In the genomic region with DNA sequence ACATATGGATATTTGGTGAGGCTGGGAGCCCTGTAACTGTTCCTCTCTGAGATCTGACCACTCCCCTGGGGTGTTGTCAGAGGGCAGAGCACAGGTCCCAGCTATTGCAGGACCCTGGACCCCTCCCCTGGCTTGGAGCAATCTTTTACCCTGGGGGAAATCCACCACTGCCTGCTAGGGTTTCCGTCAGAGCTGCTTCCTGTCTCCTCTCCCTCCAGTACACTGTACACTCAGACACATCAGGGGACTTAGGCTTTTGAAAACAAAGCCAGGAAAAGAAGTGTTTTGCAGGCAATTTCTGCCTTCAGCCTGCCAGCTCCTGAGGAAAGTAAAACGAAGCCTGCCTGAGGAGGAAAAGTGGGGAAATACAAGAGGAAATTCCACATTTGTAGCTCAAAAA, we compare ENCODE assay signal across 25 cellular contexts. TPM values are rescaled to one million over a fixed set of nuclear protein-coding genes. Genes with fewer than 3 reads are reported as not detected.
DNase-seq lines count a peak whose midpoint lies in the region; ATAC-seq and TF ChIP-seq lines count a peak whose summit lies in the region.
"Had no signal": no experiment of that assay in that cellular context is flagged by ENCODE, and none has a peak within 500 bp of the region (broad histone marks: within the 10 kb centered on the region; RNA-seq: fewer than 3 reads in every experiment).

No MANE protein-coding gene starts in this region.

- no peak for ATAC-seq in Right ventricle myocardium inferior
- no peak for ATAC-seq in lower lobe of right lung
- ATAC-seq in stimulated activated naive B cell treated with anti-CD40 and anti-IgM and Interleukin-4, amounts not matched to agents 10 μg/mL and 1 μg/mL and 100 μg/mL, for 72 hours (replicated peaks) = no peak
- no peak for ATAC-seq in WTC11
- ATAC-seq: PC-3 had no signal

- peak overlapping the region; percentile 37 for H3K27ac Mint-ChIP-seq in stimulated activated naive B cell treated with anti-CD40 and anti-IgM and Interleukin-4, amounts not matched to agents 10 μg/mL and 1 μg/mL and 100 μg/mL, for 72 hours
- H3K27ac Mint-ChIP-seq in WTC11 = no peak overlapping the region
- H3K27ac Mint-ChIP-seq: CD4-positive, alpha-beta memory T cell; HFFc6 had no signal

- peaks cover 12 to 16% of the 10 kb centered on the region in 2 donors for H3K9me3 Mint-ChIP-seq in stimulated activated naive B cell treated with anti-CD40 and anti-IgM and Interleukin-4, amounts not matched to agents 10 μg/mL and 1 μg/mL and 100 μg/mL, for 72 hours
- peaks cover 20% of the 10 kb centered on the region for H3K9me3 Mint-ChIP-seq in WTC11

- H3K27me3 Mint-ChIP-seq in stimulated activated naive B cell treated with anti-CD40 and anti-IgM and Interleukin-4, amounts not matched to agents 10 μg/mL and 1 μg/mL and 100 μg/mL, for 72 hours = no peaks in the 10 kb centered on the region
- H3K27me3 Mint-ChIP-seq in WTC11 (ENCODE audit: low read depth) = no peaks in the 10 kb centered on the region
- H3K27me3 Mint-ChIP-seq: CD4-positive, alpha-beta memory T cell had no signal

- peaks cover 74 to 79% of the 10 kb centered on the region in 2 donors for H3K36me3 Mint-ChIP-seq in stimulated activated naive B cell treated with anti-CD40 and anti-IgM and Interleukin-4, amounts not matched to agents 10 μg/mL and 1 μg/mL and 100 μg/mL, for 72 hours
- peaks cover 56% of the 10 kb centered on the region for H3K36me3 Mint-ChIP-seq in WTC11

- H3K4me3 Mint-ChIP-seq in stimulated activated naive B cell treated with anti-CD40 and anti-IgM and Interleukin-4, amounts not matched to agents 10 μg/mL and 1 μg/mL and 100 μg/mL, for 72 hours = no peak overlapping the region
- H3K4me3 Mint-ChIP-seq in WTC11 = no peak overlapping the region
- H3K4me3 Mint-ChIP-seq: CD4-positive, alpha-beta memory T cell; HFFc6 had no signal

- peaks cover 27 to 58% of the 10 kb centered on the region in 2 donors for H3K4me1 Mint-ChIP-seq in stimulated activated naive B cell treated with anti-CD40 and anti-IgM and Interleukin-4, amounts not matched to agents 10 μg/mL and 1 μg/mL and 100 μg/mL, for 72 hours
- H3K4me1 Mint-ChIP-seq in WTC11 = peaks cover 32% of the 10 kb centered on the region

- DNase-seq in left ventricle myocardium inferior = no peak
- no peak for DNase-seq in Right ventricle myocardium inferior (ENCODE audit: missing footprints)
- peak; percentile 34 for DNase-seq in UCSD-AML1 (lab: John Stamatoyannopoulos, UW; ENCODE audit: unreplicated experiment)
- DNase-seq in lower lobe of right lung = no peak
- DNase-seq in stimulated activated naive B cell treated with anti-CD40 and anti-IgM and Interleukin-4, amounts not matched to agents 10 μg/mL and 1 μg/mL and 100 μg/mL, for 72 hours = no peak
- DNase-seq in hippocampal formation (lab: John Stamatoyannopoulos, UW) = no peak
- DNase-seq in WTC11 (ENCODE audit: low spot score) = no peak
- DNase-seq: C1 segment of cervical spinal cord; Caco-2; CD4-positive, alpha-beta memory T cell; GOT3; HFFc6; KBM-7; MV-4-11; NCI-H1105 treated with DMSO at 0.1 percent for 48 hours; NCI-H146; NCI-H1930; NCI-H2107; NCI-H446; NCI-H526; NCI-H82; NK-92 treated with Interleukin-12 subunit alpha and Interleukin-12 subunit beta, amount 100 ng/mL, for 24 hours; PC-3; SJCRH30 had no signal

- POLR2A ChIA-PET in WTC11 (lab: Charles Lee) = no interaction called here

- intact Hi-C loops in left ventricle myocardium inferior (cut with micrococcal nuclease) (no loop called here), Right ventricle myocardium inferior (cut with DNase I) (no loop called here), lower lobe of right lung (cut with DNase I) (loop anchor here (5.0 kb wide), 1 partner anchor 126 kb away; no protein-coding TSS in a partner anchor)

- TF ChIP-seq CTCF in left ventricle myocardium inferior (IDR thresholded peaks at IDR 0.05; ENCODE audit: borderline replicate concordance) (no peak), lower lobe of right lung (IDR thresholded peaks at IDR 0.05) (no peak), WTC11 (IDR thresholded peaks at IDR 0.05) (no peak)

- no peaks in the 10 kb centered on the region for H3K36me3 ChIP-seq in left ventricle myocardium inferior
- H3K36me3 ChIP-seq in lower lobe of right lung = no peaks in the 10 kb centered on the region
- H3K36me3 ChIP-seq: HAP-1, SJCRH30 had no signal

- no peak overlapping the region for H3K4me3 ChIP-seq in left ventricle myocardium inferior
- no peak overlapping the region for H3K4me3 ChIP-seq in lower lobe of right lung
- H3K4me3 ChIP-seq: HAP-1, SJCRH30 had no signal

- H3K9me3 ChIP-seq in left ventricle myocardium inferior (replicated peaks) = peaks cover 11% of the 10 kb centered on the region
- peaks cover 11% of the 10 kb centered on the region for H3K9me3 ChIP-seq in lower lobe of right lung
- H3K9me3 ChIP-seq: HAP-1 had no signal

- CTCF ChIA-PET in WTC11 (lab: Charles Lee) = interaction anchor here (0.5 to 2.2 kb wide), 6 partner anchors 11 to 530 kb away, joined by 3 to 7 read pairs (median 4); a partner anchor contains a TSS

- H3K4me1 ChIP-seq in left ventricle myocardium inferior = peaks cover 21% of the 10 kb centered on the region
- H3K4me1 ChIP-seq in lower lobe of right lung = no peaks in the 10 kb centered on the region
- H3K4me1 ChIP-seq: Caco-2, HAP-1 had no signal

- H3K27me3 ChIP-seq in left ventricle myocardium inferior (ENCODE audit: low read depth) (no peaks in the 10 kb centered on the region), lower lobe of right lung (ENCODE audit: low read depth) (no peaks in the 10 kb centered on the region)
- H3K27me3 ChIP-seq: SJCRH30 had no signal

- H3K27ac ChIP-seq in left ventricle myocardium inferior (replicated peaks) (peak overlapping the region; percentile 44), lower lobe of right lung (peak overlapping the region; percentile 15)
- H3K27ac ChIP-seq: SJCRH30 had no signal

TF ChIP-seq in WTC11, 78 proteins besides CTCF, POLR2A, EP300 and RAD21 (continues in another document):
- TF ChIP-seq, protein P1, sequence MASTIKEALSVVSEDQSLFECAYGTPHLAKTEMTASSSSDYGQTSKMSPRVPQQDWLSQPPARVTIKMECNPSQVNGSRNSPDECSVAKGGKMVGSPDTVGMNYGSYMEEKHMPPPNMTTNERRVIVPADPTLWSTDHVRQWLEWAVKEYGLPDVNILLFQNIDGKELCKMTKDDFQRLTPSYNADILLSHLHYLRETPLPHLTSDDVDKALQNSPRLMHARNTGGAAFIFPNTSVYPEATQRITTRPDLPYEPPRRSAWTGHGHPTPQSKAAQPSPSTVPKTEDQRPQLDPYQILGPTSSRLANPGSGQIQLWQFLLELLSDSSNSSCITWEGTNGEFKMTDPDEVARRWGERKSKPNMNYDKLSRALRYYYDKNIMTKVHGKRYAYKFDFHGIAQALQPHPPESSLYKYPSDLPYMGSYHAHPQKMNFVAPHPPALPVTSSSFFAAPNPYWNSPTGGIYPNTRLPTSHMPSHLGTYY (CRISPR knock-in tag; IDR thresholded peaks at IDR 0.05) = no peak
- TF ChIP-seq ATF1 (CRISPR knock-in tag; IDR thresholded peaks at IDR 0.05) (no peak), SMAD3 (CRISPR knock-in tag; IDR thresholded peaks at IDR 0.05; ENCODE audit: borderline replicate concordance) (no peak), NR3C1 (CRISPR knock-in tag; conservative IDR thresholded peaks at IDR 0.05; ENCODE audit: low read depth) (no peak), FOXJ3 (CRISPR knock-in tag; IDR thresholded peaks at IDR 0.05; ENCODE audit: borderline replicate concordance) (no peak)
- TF ChIP-seq, protein P2, sequence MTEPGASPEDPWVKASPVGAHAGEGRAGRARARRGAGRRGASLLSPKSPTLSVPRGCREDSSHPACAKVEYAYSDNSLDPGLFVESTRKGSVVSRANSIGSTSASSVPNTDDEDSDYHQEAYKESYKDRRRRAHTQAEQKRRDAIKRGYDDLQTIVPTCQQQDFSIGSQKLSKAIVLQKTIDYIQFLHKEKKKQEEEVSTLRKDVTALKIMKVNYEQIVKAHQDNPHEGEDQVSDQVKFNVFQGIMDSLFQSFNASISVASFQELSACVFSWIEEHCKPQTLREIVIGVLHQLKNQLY (CRISPR knock-in tag; IDR thresholded peaks at IDR 0.05) = no peak
- TF ChIP-seq, protein P3, sequence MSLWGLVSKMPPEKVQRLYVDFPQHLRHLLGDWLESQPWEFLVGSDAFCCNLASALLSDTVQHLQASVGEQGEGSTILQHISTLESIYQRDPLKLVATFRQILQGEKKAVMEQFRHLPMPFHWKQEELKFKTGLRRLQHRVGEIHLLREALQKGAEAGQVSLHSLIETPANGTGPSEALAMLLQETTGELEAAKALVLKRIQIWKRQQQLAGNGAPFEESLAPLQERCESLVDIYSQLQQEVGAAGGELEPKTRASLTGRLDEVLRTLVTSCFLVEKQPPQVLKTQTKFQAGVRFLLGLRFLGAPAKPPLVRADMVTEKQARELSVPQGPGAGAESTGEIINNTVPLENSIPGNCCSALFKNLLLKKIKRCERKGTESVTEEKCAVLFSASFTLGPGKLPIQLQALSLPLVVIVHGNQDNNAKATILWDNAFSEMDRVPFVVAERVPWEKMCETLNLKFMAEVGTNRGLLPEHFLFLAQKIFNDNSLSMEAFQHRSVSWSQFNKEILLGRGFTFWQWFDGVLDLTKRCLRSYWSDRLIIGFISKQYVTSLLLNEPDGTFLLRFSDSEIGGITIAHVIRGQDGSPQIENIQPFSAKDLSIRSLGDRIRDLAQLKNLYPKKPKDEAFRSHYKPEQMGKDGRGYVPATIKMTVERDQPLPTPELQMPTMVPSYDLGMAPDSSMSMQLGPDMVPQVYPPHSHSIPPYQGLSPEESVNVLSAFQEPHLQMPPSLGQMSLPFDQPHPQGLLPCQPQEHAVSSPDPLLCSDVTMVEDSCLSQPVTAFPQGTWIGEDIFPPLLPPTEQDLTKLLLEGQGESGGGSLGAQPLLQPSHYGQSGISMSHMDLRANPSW (CRISPR knock-in tag; conservative IDR thresholded peaks at IDR 0.05; ENCODE audit: low read depth) = no peak
- TF ChIP-seq, protein P4, sequence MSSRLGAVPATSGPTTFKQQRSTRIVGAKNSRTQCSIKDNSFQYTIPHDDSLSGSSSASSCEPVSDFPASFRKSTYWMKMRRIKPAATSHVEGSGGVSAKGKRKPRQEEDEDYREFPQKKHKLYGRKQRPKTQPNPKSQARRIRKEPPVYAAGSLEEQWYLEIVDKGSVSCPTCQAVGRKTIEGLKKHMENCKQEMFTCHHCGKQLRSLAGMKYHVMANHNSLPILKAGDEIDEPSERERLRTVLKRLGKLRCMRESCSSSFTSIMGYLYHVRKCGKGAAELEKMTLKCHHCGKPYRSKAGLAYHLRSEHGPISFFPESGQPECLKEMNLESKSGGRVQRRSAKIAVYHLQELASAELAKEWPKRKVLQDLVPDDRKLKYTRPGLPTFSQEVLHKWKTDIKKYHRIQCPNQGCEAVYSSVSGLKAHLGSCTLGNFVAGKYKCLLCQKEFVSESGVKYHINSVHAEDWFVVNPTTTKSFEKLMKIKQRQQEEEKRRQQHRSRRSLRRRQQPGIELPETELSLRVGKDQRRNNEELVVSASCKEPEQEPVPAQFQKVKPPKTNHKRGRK (CRISPR knock-in tag; IDR thresholded peaks at IDR 0.05; ENCODE audit: borderline replicate concordance) = no peak

RNA-seq across cellular contexts. Expression of a gene that starts 13.2 kb away (rescaled TPM):
- total RNA-seq in left ventricle myocardium inferior (20.2 TPM), Right ventricle myocardium inferior (19.7 TPM), lower lobe of right lung (12.6 TPM), WTC11 (2021) (14.6 to 16.7 TPM (median 15.3 TPM) in 3 replicates)

RNA-seq across cellular contexts. Expression of a gene that starts 53.8 kb away (rescaled TPM):
- total RNA-seq in left ventricle myocardium inferior (13.2 TPM), Right ventricle myocardium inferior (6.5 TPM), lower lobe of right lung (9.7 TPM), WTC11 (2021) (0.73 to 1.6 TPM (median 0.80 TPM) in 3 replicates)
